In the genomic region with DNA sequence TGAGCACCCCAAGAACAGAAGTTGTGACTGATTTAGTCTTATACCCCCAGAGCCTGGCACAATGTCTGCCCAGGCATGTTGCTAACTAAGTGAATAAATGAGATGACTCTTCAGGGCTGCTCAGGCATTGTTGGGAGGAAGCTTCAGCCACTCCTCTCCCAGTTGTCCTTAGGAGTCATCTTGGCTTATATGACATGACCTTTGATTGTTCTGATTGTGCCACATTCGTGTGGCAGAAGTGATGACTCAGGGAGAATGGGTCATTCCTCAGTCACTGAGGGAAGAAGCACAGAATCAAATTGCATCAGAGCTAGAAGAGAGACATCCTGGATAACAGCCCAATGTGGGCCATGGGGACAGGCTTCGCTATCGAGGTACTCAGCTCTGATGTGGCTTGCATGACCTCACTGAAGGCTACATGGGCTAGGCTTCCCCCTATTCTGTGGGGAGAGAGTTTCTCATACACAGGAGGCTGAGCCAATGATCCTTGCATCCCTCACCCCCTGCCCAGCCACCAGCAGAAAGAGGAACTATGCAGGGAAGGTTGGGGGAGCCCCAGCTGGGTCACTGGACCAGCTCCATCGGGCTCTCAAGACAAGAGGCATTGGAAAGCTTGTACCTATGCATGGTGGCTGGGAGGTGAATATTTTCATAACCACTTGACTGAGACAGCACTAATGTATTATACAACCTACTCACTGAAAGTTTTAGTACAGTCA, we compare ENCODE assay signal across 3 cellular contexts.
TF ChIP-seq lines count a peak whose summit lies in the region.

No MANE protein-coding gene starts in this region.

TF ChIP-seq in HCT116, 20 proteins besides CTCF, POLR2A, EP300 and RAD21 (continues in another document):
- TF ChIP-seq TCF7L2 (IDR thresholded peaks at IDR 0.05; ENCODE audit: borderline replicate concordance, extremely low read depth, insufficient read depth, insufficient read length), result no peak
- no peak for TF ChIP-seq ZNF274 (IDR thresholded peaks at IDR 0.05; ENCODE audit: low read depth, low read length)
- TF ChIP-seq ELF1 (IDR thresholded peaks at IDR 0.05; ENCODE audit: borderline replicate concordance, low read depth), result no peak
- TF ChIP-seq EZH2 (IDR thresholded peaks at IDR 0.05), result no peak
- TF ChIP-seq, protein P1, sequence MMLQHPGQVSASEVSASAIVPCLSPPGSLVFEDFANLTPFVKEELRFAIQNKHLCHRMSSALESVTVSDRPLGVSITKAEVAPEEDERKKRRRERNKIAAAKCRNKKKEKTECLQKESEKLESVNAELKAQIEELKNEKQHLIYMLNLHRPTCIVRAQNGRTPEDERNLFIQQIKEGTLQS (IDR thresholded peaks at IDR 0.05), result no peak
- no peak for TF ChIP-seq CBX3 (IDR thresholded peaks at IDR 0.05; ENCODE audit: low read depth)
- TF ChIP-seq CEBPB (IDR thresholded peaks at IDR 0.05; ENCODE audit: low read depth), result peak; percentile 59; the same call in 1 of the 2 replicates
- TF ChIP-seq, protein P2, sequence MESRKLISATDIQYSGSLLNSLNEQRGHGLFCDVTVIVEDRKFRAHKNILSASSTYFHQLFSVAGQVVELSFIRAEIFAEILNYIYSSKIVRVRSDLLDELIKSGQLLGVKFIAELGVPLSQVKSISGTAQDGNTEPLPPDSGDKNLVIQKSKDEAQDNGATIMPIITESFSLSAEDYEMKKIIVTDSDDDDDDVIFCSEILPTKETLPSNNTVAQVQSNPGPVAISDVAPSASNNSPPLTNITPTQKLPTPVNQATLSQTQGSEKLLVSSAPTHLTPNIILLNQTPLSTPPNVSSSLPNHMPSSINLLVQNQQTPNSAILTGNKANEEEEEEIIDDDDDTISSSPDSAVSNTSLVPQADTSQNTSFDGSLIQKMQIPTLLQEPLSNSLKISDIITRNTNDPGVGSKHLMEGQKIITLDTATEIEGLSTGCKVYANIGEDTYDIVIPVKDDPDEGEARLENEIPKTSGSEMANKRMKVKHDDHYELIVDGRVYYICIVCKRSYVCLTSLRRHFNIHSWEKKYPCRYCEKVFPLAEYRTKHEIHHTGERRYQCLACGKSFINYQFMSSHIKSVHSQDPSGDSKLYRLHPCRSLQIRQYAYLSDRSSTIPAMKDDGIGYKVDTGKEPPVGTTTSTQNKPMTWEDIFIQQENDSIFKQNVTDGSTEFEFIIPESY (IDR thresholded peaks at IDR 0.05; ENCODE audit: extremely low read depth, insufficient replicate concordance, low read length), result no peak
- TF ChIP-seq, protein P3, sequence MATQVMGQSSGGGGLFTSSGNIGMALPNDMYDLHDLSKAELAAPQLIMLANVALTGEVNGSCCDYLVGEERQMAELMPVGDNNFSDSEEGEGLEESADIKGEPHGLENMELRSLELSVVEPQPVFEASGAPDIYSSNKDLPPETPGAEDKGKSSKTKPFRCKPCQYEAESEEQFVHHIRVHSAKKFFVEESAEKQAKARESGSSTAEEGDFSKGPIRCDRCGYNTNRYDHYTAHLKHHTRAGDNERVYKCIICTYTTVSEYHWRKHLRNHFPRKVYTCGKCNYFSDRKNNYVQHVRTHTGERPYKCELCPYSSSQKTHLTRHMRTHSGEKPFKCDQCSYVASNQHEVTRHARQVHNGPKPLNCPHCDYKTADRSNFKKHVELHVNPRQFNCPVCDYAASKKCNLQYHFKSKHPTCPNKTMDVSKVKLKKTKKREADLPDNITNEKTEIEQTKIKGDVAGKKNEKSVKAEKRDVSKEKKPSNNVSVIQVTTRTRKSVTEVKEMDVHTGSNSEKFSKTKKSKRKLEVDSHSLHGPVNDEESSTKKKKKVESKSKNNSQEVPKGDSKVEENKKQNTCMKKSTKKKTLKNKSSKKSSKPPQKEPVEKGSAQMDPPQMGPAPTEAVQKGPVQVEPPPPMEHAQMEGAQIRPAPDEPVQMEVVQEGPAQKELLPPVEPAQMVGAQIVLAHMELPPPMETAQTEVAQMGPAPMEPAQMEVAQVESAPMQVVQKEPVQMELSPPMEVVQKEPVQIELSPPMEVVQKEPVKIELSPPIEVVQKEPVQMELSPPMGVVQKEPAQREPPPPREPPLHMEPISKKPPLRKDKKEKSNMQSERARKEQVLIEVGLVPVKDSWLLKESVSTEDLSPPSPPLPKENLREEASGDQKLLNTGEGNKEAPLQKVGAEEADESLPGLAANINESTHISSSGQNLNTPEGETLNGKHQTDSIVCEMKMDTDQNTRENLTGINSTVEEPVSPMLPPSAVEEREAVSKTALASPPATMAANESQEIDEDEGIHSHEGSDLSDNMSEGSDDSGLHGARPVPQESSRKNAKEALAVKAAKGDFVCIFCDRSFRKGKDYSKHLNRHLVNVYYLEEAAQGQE (IDR thresholded peaks at IDR 0.05; ENCODE audit: low read depth), result no peak
- TF ChIP-seq SRF (IDR thresholded peaks at IDR 0.05; ENCODE audit: low read depth), result no peak
- TF ChIP-seq ZFX (IDR thresholded peaks at IDR 0.05), result no peak
- TF ChIP-seq, protein P4, sequence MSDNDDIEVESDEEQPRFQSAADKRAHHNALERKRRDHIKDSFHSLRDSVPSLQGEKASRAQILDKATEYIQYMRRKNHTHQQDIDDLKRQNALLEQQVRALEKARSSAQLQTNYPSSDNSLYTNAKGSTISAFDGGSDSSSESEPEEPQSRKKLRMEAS (IDR thresholded peaks at IDR 0.05), result no peak
- no peak for TF ChIP-seq SIN3A (IDR thresholded peaks at IDR 0.05; ENCODE audit: low read depth)

TF ChIP-seq in K562, 482 proteins besides CTCF, POLR2A, EP300 and RAD21:
- TF ChIP-seq MBD2 (IDR thresholded peaks at IDR 0.05; ENCODE audit: borderline replicate concordance, low read depth), result no peak
- TF ChIP-seq, protein P5, sequence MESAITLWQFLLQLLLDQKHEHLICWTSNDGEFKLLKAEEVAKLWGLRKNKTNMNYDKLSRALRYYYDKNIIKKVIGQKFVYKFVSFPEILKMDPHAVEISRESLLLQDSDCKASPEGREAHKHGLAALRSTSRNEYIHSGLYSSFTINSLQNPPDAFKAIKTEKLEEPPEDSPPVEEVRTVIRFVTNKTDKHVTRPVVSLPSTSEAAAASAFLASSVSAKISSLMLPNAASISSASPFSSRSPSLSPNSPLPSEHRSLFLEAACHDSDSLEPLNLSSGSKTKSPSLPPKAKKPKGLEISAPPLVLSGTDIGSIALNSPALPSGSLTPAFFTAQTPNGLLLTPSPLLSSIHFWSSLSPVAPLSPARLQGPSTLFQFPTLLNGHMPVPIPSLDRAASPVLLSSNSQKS (CRISPR knock-in tag; IDR thresholded peaks at IDR 0.05), result no peak
- no peak for TF ChIP-seq SNIP1 (IDR thresholded peaks at IDR 0.05; ENCODE audit: low read depth)
- TF ChIP-seq NR2C2 (CRISPR knock-in tag; IDR thresholded peaks at IDR 0.05), result no peak
- TF ChIP-seq NR2C2 (tag; IDR thresholded peaks at IDR 0.05), result no peak
- TF ChIP-seq C11orf30 (IDR thresholded peaks at IDR 0.05; ENCODE audit: low read depth), result peak; percentile 56; the same call in 1 of the 2 replicates
- no peak for TF ChIP-seq TBL1XR1 (IDR thresholded peaks at IDR 0.05; ENCODE audit: low read length in 2 of 2)
- TF ChIP-seq FOSL1 (tag; conservative IDR thresholded peaks at IDR 0.05), result peak; percentile 44; the same call in 1 of the 2 replicates
- no peak for TF ChIP-seq PML (IDR thresholded peaks at IDR 0.05; ENCODE audit: low read length)
- TF ChIP-seq SMARCC2 (IDR thresholded peaks at IDR 0.05; ENCODE audit: low read depth), result no peak
- peak; percentile 51 for TF ChIP-seq ZNF316 (IDR thresholded peaks at IDR 0.05)
- TF ChIP-seq MAFK (IDR thresholded peaks at IDR 0.05; ENCODE audit: low read length), result peak; percentile 18; the same call in 1 of the 2 replicates
- no peak for TF ChIP-seq CEBPG (CRISPR knock-in tag; IDR thresholded peaks at IDR 0.05)
- TF ChIP-seq CEBPG (tag; conservative IDR thresholded peaks at IDR 0.05 in 1 of 2, IDR thresholded peaks at IDR 0.05 in 1 of 2), result peak; percentile 18 to 43; a peak in 2 of 4 replicates
- TF ChIP-seq, protein P1 (IDR thresholded peaks at IDR 0.05), result 0 out of 2 replicates have a peak, but pooled peaks have one; percentile 26
- TF ChIP-seq, protein P1 (CRISPR knock-in tag; conservative IDR thresholded peaks at IDR 0.05), result no peak
- TF ChIP-seq SMC3 (conservative IDR thresholded peaks at IDR 0.05; ENCODE audit: insufficient read depth, low read depth, low read length), result no peak
- no peak for TF ChIP-seq ESRRB (CRISPR knock-in tag; IDR thresholded peaks at IDR 0.05; ENCODE audit: borderline replicate concordance)
- TF ChIP-seq MCM3 (IDR thresholded peaks at IDR 0.05), result no peak
- TF ChIP-seq PHF8 (IDR thresholded peaks at IDR 0.05; ENCODE audit: borderline replicate concordance, low read length), result no peak
- no peak for TF ChIP-seq NCOA4 (IDR thresholded peaks at IDR 0.05; ENCODE audit: partially characterized antibody)

TF ChIP-seq in SK-N-SH treated with all-trans-retinoic acid at 6 μM for 48 hours, 23 proteins besides CTCF, POLR2A, EP300 and RAD21:
- TF ChIP-seq ZC3H10 (CRISPR knock-in tag; IDR thresholded peaks at IDR 0.05) (no peak), TCF4 (CRISPR knock-in tag; IDR thresholded peaks at IDR 0.05; ENCODE audit: borderline replicate concordance) (no peak), ZFP3 (CRISPR knock-in tag; IDR thresholded peaks at IDR 0.05) (no peak)
